In genomic region chr13:84973661-84974060, GRCh38 we compare ENCODE assay signal across 15 cellular contexts.
"Had no signal": no experiment of that assay in that cellular context is flagged by ENCODE, and none has a peak within 500 bp of the region (broad histone marks: within the 10 kb centered on the region; RNA-seq: fewer than 3 reads in every experiment).

No MANE protein-coding gene starts in this region.

- FAIRE-seq: bronchial epithelial cell had no signal

- H2AFZ ChIP-seq: parathyroid adenoma had no signal

- H3K27ac ChIP-seq: ascending aorta, gastroesophageal sphincter, left ventricle myocardium inferior, neutrophil, parathyroid adenoma had no signal

- DNase-seq: activated CD4-positive, CD25-positive, alpha-beta regulatory T cell treated with anti-CD3 and anti-CD28 coated beads, Interleukin-2, amount 50 U/mL, for 72 hours; activated naive CD4-positive, alpha-beta T cell; activated T-cell treated with anti-CD3 and anti-CD28 coated beads for 4 hours; dermis blood vessel endothelial cell; effector memory CD8-positive, alpha-beta T cell; erythroblast; left ventricle myocardium inferior; stimulated activated CD4-positive, alpha-beta T cell treated with anti-CD3 and anti-CD28 coated beads, Interleukin-2, amount 100 ng/mL, for 24 hours; T1000 had no signal

- H3K27me3 ChIP-seq: ascending aorta, gastroesophageal sphincter, neutrophil had no signal

- H3K9me3 ChIP-seq: ascending aorta, gastroesophageal sphincter, left ventricle myocardium inferior, neutrophil had no signal

- H3K4me1 Mint-ChIP-seq: stimulated activated effector memory CD8-positive, alpha-beta T cell treated with anti-CD3 and anti-CD28 coated beads, Interleukin-12 subunit alpha, Interleukin-12 subunit beta, amount 100 ng/mL, for 72 hours had no signal

- H3K79me2 ChIP-seq: parathyroid adenoma had no signal

- H3K36me3 Mint-ChIP-seq: stimulated activated effector memory CD8-positive, alpha-beta T cell treated with anti-CD3 and anti-CD28 coated beads, Interleukin-12 subunit alpha, Interleukin-12 subunit beta, amount 100 ng/mL, for 72 hours had no signal

- H3K27me3 Mint-ChIP-seq: effector memory CD8-positive, alpha-beta T cell had no signal

- H3K36me3 ChIP-seq: ascending aorta, gastroesophageal sphincter, left ventricle myocardium inferior, neutrophil had no signal

- H3K27ac Mint-ChIP-seq: effector memory CD8-positive, alpha-beta T cell; stimulated activated effector memory CD8-positive, alpha-beta T cell treated with anti-CD3 and anti-CD28 coated beads, Interleukin-12 subunit alpha, Interleukin-12 subunit beta, amount 100 ng/mL, for 72 hours had no signal

- H3K4me1 ChIP-seq: ascending aorta, gastroesophageal sphincter, left ventricle myocardium inferior, parathyroid adenoma had no signal

- H3K9ac ChIP-seq: parathyroid adenoma had no signal

- H3K4me3 ChIP-seq: ascending aorta, gastroesophageal sphincter, left ventricle myocardium inferior had no signal

- ATAC-seq: effector memory CD8-positive, alpha-beta T cell; gastroesophageal sphincter; stimulated activated effector memory CD8-positive, alpha-beta T cell treated with anti-CD3 and anti-CD28 coated beads, Interleukin-12 subunit alpha, Interleukin-12 subunit beta, amount 100 ng/mL, for 72 hours had no signal

- H3K4me3 Mint-ChIP-seq: effector memory CD8-positive, alpha-beta T cell; stimulated activated effector memory CD8-positive, alpha-beta T cell treated with anti-CD3 and anti-CD28 coated beads, Interleukin-12 subunit alpha, Interleukin-12 subunit beta, amount 100 ng/mL, for 72 hours had no signal
